ENCODE assay signal across 8 cellular contexts in genomic region chr3:111859974-111860859, GRCh38. TPM values are rescaled to one million over a fixed set of nuclear protein-coding genes. Genes with fewer than 3 reads are reported as not detected.
DNase-seq lines count a peak whose midpoint lies in the region; ATAC-seq and TF ChIP-seq lines count a peak whose summit lies in the region.

No MANE protein-coding gene starts in this region.

- ATAC-seq in GM18873 (IDR thresholded peaks at IDR 0.05; ENCODE audit: low FRiP score, unreplicated experiment) (peak; percentile 92), HG03103 (IDR thresholded peaks at IDR 0.05; ENCODE audit: low read depth, unreplicated experiment) (peak; percentile 93), left lobe of liver (peak; percentile 65)

- TF ChIP-seq CTCF in AG09309 (IDR thresholded peaks at IDR 0.05; ENCODE audit: control insufficient read depth, insufficient read depth, low read depth, low read length, missing control alignments): peak; percentile 58

- DNase-seq in AG09309 (ENCODE audit: low read depth) (peak; percentile 72), NCI-H2227 treated with DMSO at 0.1 percent for 48 hours (lab: John Stamatoyannopoulos, UW) (peak; percentile 4), dedifferentiated amniotic fluid mesenchymal stem cell (ENCODE audit: extremely low spot score) (peak; percentile 82), left lobe of liver (ENCODE audit: low spot score) (peak; percentile 67)
- peak; percentile 17 to 28 for DNase-seq in activated CD4-positive, alpha-beta T cell treated with anti-CD3 and anti-CD28 coated beads for 24 hours (ENCODE audit: low read depth in 2 of 2)
- peak; percentile 16 to 28 for DNase-seq in stimulated activated CD4-positive, alpha-beta T cell treated with anti-CD3 and anti-CD28 coated beads, Interleukin-2, amount 100 ng/mL, for 48 hours

- peak overlapping the region; percentile 87 for H3K4me3 ChIP-seq in AG09309 (ENCODE audit: control insufficient read depth, low read depth, low read length)

RNA-seq across cellular contexts. Expression of gene PHLDB2, which starts 1.2 kb away (rescaled TPM):
- 34.2 TPM for total RNA-seq in left lobe of liver

Comparison
In these comparisons a context has a peak if more than half of its experiments do, and no peak if none do; other contexts are left out.
1. Peak in every context shown above with its lines: DNase-seq, ATAC-seq and H3K4me3 ChIP-seq.
2. DNase-seq: peak in every context shown above with its lines; median percentile 82 in dedifferentiated amniotic fluid mesenchymal stem cell; 72 in AG09309; 67 in left lobe of liver; 22 in activated CD4-positive, alpha-beta T cell treated with anti-CD3 and anti-CD28 coated beads for 24 hours; 22 in stimulated activated CD4-positive, alpha-beta T cell treated with anti-CD3 and anti-CD28 coated beads, Interleukin-2, amount 100 ng/mL, for 48 hours; 4 in NCI-H2227 treated with DMSO at 0.1 percent for 48 hours.